ENCODE assay signal across 21 cellular contexts in the genomic region with DNA sequence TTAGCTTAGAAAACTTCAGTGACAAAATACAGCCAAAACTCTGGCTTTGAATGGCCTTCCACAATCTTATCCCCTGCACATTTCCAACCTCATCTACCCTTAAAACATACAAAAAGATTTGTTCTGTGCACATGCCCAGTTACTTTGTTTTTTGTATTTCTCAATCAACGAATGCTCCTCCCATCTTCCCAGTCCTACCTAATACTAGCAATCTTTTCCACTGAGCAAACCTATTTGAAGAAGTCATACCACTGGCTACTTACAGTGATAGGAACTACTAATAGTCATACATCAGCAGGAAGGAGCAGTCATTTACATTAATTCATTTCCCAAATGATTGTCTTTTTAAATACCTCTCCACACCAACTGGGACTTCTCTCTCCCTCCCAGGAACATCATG. TPM values are rescaled to one million over a fixed set of nuclear protein-coding genes. Genes with fewer than 3 reads are reported as not detected.
DNase-seq lines count a peak whose midpoint lies in the region; ATAC-seq, FAIRE-seq and TF ChIP-seq lines count a peak whose summit lies in the region.
"Had no signal": no experiment of that assay in that cellular context is flagged by ENCODE, and none has a peak within 500 bp of the region (broad histone marks: within the 10 kb centered on the region; RNA-seq: fewer than 3 reads in every experiment).

No MANE protein-coding gene starts in this region.

- H3K36me3 ChIP-seq in GM23248 (ENCODE audit: low read depth) (no peaks in the 10 kb centered on the region), GM12878 (ENCODE audit: control insufficient read depth in 2 of 2, insufficient read depth in 2 of 2, low read length in 1 of 2) (no peaks in the 10 kb centered on the region), psoas muscle (ENCODE audit: insufficient read depth in 1 of 2, low read depth in 1 of 2) (no peaks in the 10 kb centered on the region)
- H3K36me3 ChIP-seq: esophagus muscularis mucosa, MG63, tibial artery had no signal

- no peaks in the 10 kb centered on the region for H3K9me2 ChIP-seq in GM23248 (ENCODE audit: insufficient read depth)

- H3K4me3 Mint-ChIP-seq in activated CD4-positive, alpha-beta T cell treated with anti-CD3 and anti-CD28 coated beads, Interleukin-2, amount 10 ng/mL, durations not matched to agents 24 days and 14 days: no peak overlapping the region
- H3K4me3 Mint-ChIP-seq: activated naive CD4-positive, alpha-beta T cell treated with anti-CD3 and anti-CD28 coated beads, Interleukin-2, amount 50 U/mL, for 24 hours; T-helper 1 cell treated with Interleukin-12 subunit alpha and Interleukin-12 subunit beta and Interleukin-4 antibody, amounts not matched to agents 30 μg/mL and 1 μg/mL, for 36 hours had no signal

- peaks cover 19% of the 10 kb centered on the region for H3K4me1 Mint-ChIP-seq in activated CD4-positive, alpha-beta T cell treated with anti-CD3 and anti-CD28 coated beads, Interleukin-2, amount 10 ng/mL, durations not matched to agents 24 days and 14 days

- H3K27me3 Mint-ChIP-seq in activated CD4-positive, alpha-beta T cell treated with anti-CD3 and anti-CD28 coated beads, Interleukin-2, amount 10 ng/mL, durations not matched to agents 24 days and 14 days: no peaks in the 10 kb centered on the region
- H3K27me3 Mint-ChIP-seq: activated naive CD4-positive, alpha-beta T cell treated with anti-CD3 and anti-CD28 coated beads, Interleukin-2, amount 50 U/mL, for 24 hours had no signal

- peaks cover 41% of the 10 kb centered on the region for H3F3A ChIP-seq in GM23248 (ENCODE audit: insufficient read depth)

- no peak for TF ChIP-seq POLR2A in GM12878 (IDR thresholded peaks at IDR 0.05; ENCODE audit: low read depth, low read length)

- H4K20me1 ChIP-seq in GM23248 (ENCODE audit: insufficient read depth) (no peaks in the 10 kb centered on the region), GM12878 (ENCODE audit: control insufficient read depth, insufficient read depth) (no peaks in the 10 kb centered on the region)

- ATAC-seq in GM12878 (no peak), psoas muscle (no peak)
- ATAC-seq: right cardiac atrium, Right ventricle myocardium inferior had no signal

- TF ChIP-seq RAD21 in GM12878 (IDR thresholded peaks at IDR 0.05; ENCODE audit: insufficient read depth, low read depth, low read length): no peak

- TF ChIP-seq EP300 in GM12878 (IDR thresholded peaks at IDR 0.05; ENCODE audit: borderline replicate concordance in 1 of 2, control insufficient read depth in 1 of 2, low read depth in 2 of 2, low read length in 2 of 2): no peak

- SMC1A ChIA-PET in GM12878 (lab: Charles Lee; ENCODE audit: uncharacterized antibody, unreplicated experiment): no interaction called here

- intact Hi-C loops in GM12878 (cut with micrococcal nuclease; ENCODE audit: unreplicated experiment): no loop called here
- intact Hi-C loops in psoas muscle (cut with DNase I): no loop called here
- intact Hi-C loops in activated CD4-positive, alpha-beta T cell treated with anti-CD3 and anti-CD28 coated beads, Interleukin-2, amount 10 ng/mL, durations not matched to agents 24 days and 14 days (cut with micrococcal nuclease): no loop called here

- no peaks in the 10 kb centered on the region for H3K79me2 ChIP-seq in GM23248 (ENCODE audit: insufficient read depth)
- H3K79me2 ChIP-seq in GM12878 (ENCODE audit: control insufficient read depth, insufficient read depth, low read length): no peaks in the 10 kb centered on the region

- H3K27ac Mint-ChIP-seq in activated CD4-positive, alpha-beta T cell treated with anti-CD3 and anti-CD28 coated beads, Interleukin-2, amount 10 ng/mL, durations not matched to agents 24 days and 14 days: no peak overlapping the region
- H3K27ac Mint-ChIP-seq: activated naive CD4-positive, alpha-beta T cell treated with anti-CD3 and anti-CD28 coated beads, Interleukin-2, amount 50 U/mL, for 24 hours; T-helper 1 cell treated with Interleukin-12 subunit alpha and Interleukin-12 subunit beta and Interleukin-4 antibody, amounts not matched to agents 30 μg/mL and 1 μg/mL, for 36 hours had no signal

- H3K9me3 ChIP-seq in GM23248 (ENCODE audit: low read depth): no peaks in the 10 kb centered on the region
- H3K9me3 ChIP-seq in GM12878 (replicated peaks; ENCODE audit: control insufficient read depth, insufficient read depth, low read length): no peaks in the 10 kb centered on the region
- H3K9me3 ChIP-seq in psoas muscle: no peaks in the 10 kb centered on the region
- H3K9me3 ChIP-seq: esophagus muscularis mucosa, tibial artery had no signal

- POLR2A ChIA-PET in GM12878 (lab: Charles Lee): interaction anchor here (0.6 kb wide), 1 partner anchor 280 kb away, joined by 3 read pairs; no protein-coding TSS in a partner anchor

- DNase-seq in GM23248: peak; percentile 51
- DNase-seq in GM12878 (ENCODE audit: low read depth, low spot score): no peak
- DNase-seq in fibroblast of pulmonary artery (ENCODE audit: low read depth): peak; percentile 66
- no peak for DNase-seq in psoas muscle
- no peak for DNase-seq in activated CD4-positive, alpha-beta T cell treated with anti-CD3 and anti-CD28 coated beads, Interleukin-2, amount 10 ng/mL, durations not matched to agents 24 days and 14 days
- no peak for DNase-seq in OCI-M2 (lab: John Stamatoyannopoulos, UW; ENCODE audit: unreplicated experiment)
- DNase-seq in germinal center (ENCODE audit: low spot score): no peak
- DNase-seq in GOT3 (lab: John Stamatoyannopoulos, UW): no peak
- DNase-seq: activated CD4-positive, alpha-beta T cell treated with anti-CD3 and anti-CD28 coated beads for 1 hour; activated CD8-positive, alpha-beta memory T cell treated with anti-CD3 and anti-CD28 coated beads, Interleukin-2, amount 50 U/mL, for 4 hours; MG63; right cardiac atrium; stimulated activated CD4-positive, alpha-beta T cell treated with anti-CD3 and anti-CD28 coated beads, Interleukin-2, amount 100 ng/mL, for 24 hours; tibial artery had no signal

- RAD21 ChIA-PET in GM12878 (lab: Charles Lee; ENCODE audit: unreplicated experiment): no interaction called here

- no peaks in the 10 kb centered on the region for H3K27me3 ChIP-seq in GM23248 (replicated peaks; ENCODE audit: insufficient read depth)
- H3K27me3 ChIP-seq in GM12878 (replicated peaks in 1 of 2; ENCODE audit: control insufficient read depth in 2 of 2, insufficient read depth in 2 of 2, low read length in 1 of 2): no peaks in the 10 kb centered on the region
- no peaks in the 10 kb centered on the region for H3K27me3 ChIP-seq in psoas muscle (ENCODE audit: insufficient read depth in 3 of 3, low read length in 2 of 3)
- H3K27me3 ChIP-seq: esophagus muscularis mucosa, MG63, tibial artery had no signal

- no peak overlapping the region for H2AFZ ChIP-seq in GM23248
- no peak overlapping the region for H2AFZ ChIP-seq in GM12878 (ENCODE audit: control insufficient read depth, low read depth, low read length)

- CTCF ChIA-PET in GM12878 (lab: Yijun Ruan, JAX): no interaction called here

- no peak overlapping the region for H3K4me3 ChIP-seq in GM23248
- H3K4me3 ChIP-seq in GM12878: no peak overlapping the region
- H3K4me3 ChIP-seq in fibroblast of pulmonary artery (replicated peaks; ENCODE audit: low read depth, low read length): no peak overlapping the region
- no peak overlapping the region for H3K4me3 ChIP-seq in psoas muscle
- H3K4me3 ChIP-seq: esophagus muscularis mucosa, lung, MG63, tibial artery had no signal

- H3K4me1 ChIP-seq in GM23248 (ENCODE audit: insufficient read depth): peaks cover 58% of the 10 kb centered on the region
- H3K4me1 ChIP-seq in GM12878 (ENCODE audit: control insufficient read depth, insufficient read depth, low read length): peaks cover 4% of the 10 kb centered on the region; the same call in 1 of the 2 replicates
- peaks cover 56% of the 10 kb centered on the region for H3K4me1 ChIP-seq in psoas muscle

- H3K27ac ChIP-seq in GM23248 (no peak overlapping the region), GM12878 (ENCODE audit: control insufficient read depth, insufficient read depth) (no peak overlapping the region), psoas muscle (peak overlapping the region; percentile 26)
- H3K27ac ChIP-seq: tibial artery had no signal

- no peak for TF ChIP-seq CTCF in GM12878 (IDR thresholded peaks at IDR 0.05 in 2 of 3, conservative IDR thresholded peaks at IDR 0.05 in 1 of 3; ENCODE audit: control insufficient read depth in 2 of 3, extremely low read depth in 1 of 3, insufficient read depth in 1 of 3, low read depth in 3 of 3, low read length in 3 of 3)
- no peak for TF ChIP-seq CTCF in fibroblast of pulmonary artery (IDR thresholded peaks at IDR 0.05; ENCODE audit: low read length, missing control alignments)
- no peak for TF ChIP-seq CTCF in psoas muscle (IDR thresholded peaks at IDR 0.05)

- WGBS in GM23248 (ENCODE audit: low coverage in 1 of 2, low lambda C conversion rate in 2 of 2, missing lambda C conversion rate in 2 of 2), 2 experiments: 89 to 94% methylated on average over 1 of the region's 1 CpG
- WGBS in GM12878 (ENCODE audit: insufficient coverage, insufficient replicate concordance, low lambda C conversion rate, missing lambda C conversion rate): 25% methylated on average over 1 of the region's 1 CpG
- WGBS in psoas muscle, 3 donors: 82 to 100% (median 93%) methylated on average over 1 of the region's 1 CpG

- BruUV-seq in GM12878 (replicated peaks; lab: Mats Ljungman, UMichigan): no TSS peak

- in situ Hi-C loops in GM23248 (cut with MboI): no loop called here
- in situ Hi-C loops in GM12878 (cut with MboI): no loop called here

- FAIRE-seq in GM12878 (lab: Jason Lieb, UNC): peak; percentile 13
- FAIRE-seq: colon, D721Med had no signal

- H3K36me3 Mint-ChIP-seq in activated CD4-positive, alpha-beta T cell treated with anti-CD3 and anti-CD28 coated beads, Interleukin-2, amount 10 ng/mL, durations not matched to agents 24 days and 14 days (ENCODE audit: low read depth): no peaks in the 10 kb centered on the region

- no peak overlapping the region for H3K4me2 ChIP-seq in GM23248 (ENCODE audit: unreplicated experiment)
- no peak overlapping the region for H3K4me2 ChIP-seq in GM12878 (ENCODE audit: control insufficient read depth, insufficient read depth)

- no peak overlapping the region for H3K9ac ChIP-seq in GM23248
- no peak overlapping the region for H3K9ac ChIP-seq in GM12878 (ENCODE audit: control insufficient read depth, insufficient read depth, low read length)

- no peaks in the 10 kb centered on the region for H3K9me3 Mint-ChIP-seq in activated CD4-positive, alpha-beta T cell treated with anti-CD3 and anti-CD28 coated beads, Interleukin-2, amount 10 ng/mL, durations not matched to agents 24 days and 14 days
- H3K9me3 Mint-ChIP-seq: activated naive CD4-positive, alpha-beta T cell treated with anti-CD3 and anti-CD28 coated beads, Interleukin-2, amount 50 U/mL, for 24 hours had no signal

RNA-seq across cellular contexts. Expression of a gene that starts 2.5 kb away (rescaled TPM):
- total RNA-seq in GM23248 (2014; rRNA removed; shearing (Covaris generic)): 4.2 and 18.5 TPM in 2 replicates
- polyA plus RNA-seq in GM23248 (2016; fragmentation: Nextera tagmentation; extraction: Ambion mirVana) (4.0 and 6.8 TPM in 2 replicates), GM12878 (2011; rRNA removed) (10.3 and 10.5 TPM in 2 replicates), GM12878 (2014; fragmentation: Illumina TruSeq; extraction: Trizol) (5.6 and 8.8 TPM in 2 replicates), GM12878 (2014; fragmentation: Nextera tagmentation; extraction: Ambion mirVana) (1 to 10 TPM in 1 of 2 experiments, under 1 TPM in 1; 0.93 to 1.7 TPM), GM12878 (2014; rRNA removed) (3.9 and 4.7 TPM in 2 replicates), GM12878 (2016; fragmentation: Nextera tagmentation; extraction: Ambion mirVana) (1 to 10 TPM; 3.9 to 6.3 TPM), psoas muscle (10 to 100 TPM; 32.6 to 94.3 (median 65.9) TPM)
- 50.8 and 69.4 TPM in 2 replicates for total RNA-seq in GM12878 (2013; cell fraction: nucleolus; rRNA removed)
- total RNA-seq in GM12878 (2014; rRNA removed) (4.1 and 5.7 TPM in 2 replicates), GM12878 (2014; rRNA removed; fragmentation: Illumina TruSeq; extraction: Trizol) (4.9 and 5.4 TPM in 2 replicates), GM12878 (2021) (7.0 and 9.5 TPM in 2 replicates), psoas muscle (100 to 1,000 TPM in 2 of 4 donors, 10 to 100 TPM in 2; 47.7 to 216 (median 110) TPM)
- polyA plus RNA-seq in GM12878 (2011; ENCODE audit: low read depth): 2.0 TPM
- 6.2 and 7.0 TPM in 2 replicates for polyA plus RNA-seq in GM12878 (2011; cell fraction: cytosol; rRNA removed)
- 6.1 and 6.2 TPM in 2 replicates for polyA plus RNA-seq in GM12878 (2011; cell fraction: nucleus; rRNA removed)
- 2.4 and 2.8 TPM in 2 replicates for polyA plus RNA-seq in GM12878 (2012)
- 8.4 and 22.5 TPM in 2 replicates for polyA minus RNA-seq in GM12878 (2011; rRNA and poly(A)+ RNA removed)
- 5.5 and 6.3 TPM in 2 replicates for polyA minus RNA-seq in GM12878 (2011; cell fraction: cytosol; rRNA and poly(A)+ RNA removed)
- 5.1 and 7.4 TPM in 2 replicates for polyA minus RNA-seq in GM12878 (2011; cell fraction: nucleus; rRNA and poly(A)+ RNA removed)
- total RNA-seq in activated CD4-positive, alpha-beta T cell treated with anti-CD3 and anti-CD28 coated beads, Interleukin-2, amount 10 ng/mL, durations not matched to agents 24 days and 14 days: 7.3 and 7.8 TPM in 2 replicates

RNA-seq across cellular contexts. Expression of a gene that starts 52.6 kb away (rescaled TPM):
- total RNA-seq in GM23248 (2014; rRNA removed; shearing (Covaris generic)): 0.32 TPM in 1 of 2 replicates, not detected in the other
- polyA plus RNA-seq in GM23248 (2016; fragmentation: Nextera tagmentation; extraction: Ambion mirVana) (0.39 and 0.44 TPM in 2 replicates), GM12878 (2011; rRNA removed) (0.05 and 0.07 TPM in 2 replicates), GM12878 (2014; fragmentation: Illumina TruSeq; extraction: Trizol) (0.46 and 0.78 TPM in 2 replicates), GM12878 (2014; fragmentation: Nextera tagmentation; extraction: Ambion mirVana) (under 1 TPM; 0.11 to 0.35 TPM), GM12878 (2014; rRNA removed) (0.95 and 1.5 TPM in 2 replicates), GM12878 (2016; fragmentation: Nextera tagmentation; extraction: Ambion mirVana) (1 to 10 TPM; 1.3 to 2.0 TPM), psoas muscle (1,000 to 10,000 TPM in 1 of 3 donors, 100 to 1,000 TPM in 2; 318 to 1,157 (median 878) TPM)
- total RNA-seq in GM12878 (2013; cell fraction: nucleolus; rRNA removed): not detected in 2 replicates
- total RNA-seq in GM12878 (2014; rRNA removed) (0.54 and 0.56 TPM in 2 replicates), GM12878 (2014; rRNA removed; fragmentation: Illumina TruSeq; extraction: Trizol) (0.58 and 0.78 TPM in 2 replicates), GM12878 (2021) (0.66 and 0.67 TPM in 2 replicates), psoas muscle (1,000 to 10,000 TPM in 3 of 4 donors, 100 to 1,000 TPM in 1; 805 to 1,915 (median 1,417) TPM)
- not detected for polyA plus RNA-seq in GM12878 (2011; ENCODE audit: low read depth)
- polyA plus RNA-seq in GM12878 (2011; cell fraction: cytosol; rRNA removed): 0.07 and 0.10 TPM in 2 replicates
- 0.09 and 0.12 TPM in 2 replicates for polyA plus RNA-seq in GM12878 (2011; cell fraction: nucleus; rRNA removed)
- 0.19 and 0.45 TPM in 2 replicates for polyA plus RNA-seq in GM12878 (2012)
- polyA minus RNA-seq in GM12878 (2011; rRNA and poly(A)+ RNA removed): not detected in 2 replicates
- polyA minus RNA-seq in GM12878 (2011; cell fraction: cytosol; rRNA and poly(A)+ RNA removed): not detected in 2 replicates
- polyA minus RNA-seq in GM12878 (2011; cell fraction: nucleus; rRNA and poly(A)+ RNA removed): not detected in 2 replicates
- not detected in 2 replicates for total RNA-seq in activated CD4-positive, alpha-beta T cell treated with anti-CD3 and anti-CD28 coated beads, Interleukin-2, amount 10 ng/mL, durations not matched to agents 24 days and 14 days

Comparison
In these comparisons a context has a peak if more than half of its experiments do, and no peak if none do; other contexts are left out.
1. DNase-seq: peak in GM23248 (single experiment) and fibroblast of pulmonary artery (single experiment); none in GM12878 (single experiment), psoas muscle (0 of 2), activated CD4-positive, alpha-beta T cell treated with anti-CD3 and anti-CD28 coated beads, Interleukin-2, amount 10 ng/mL, durations not matched to agents 24 days and 14 days (single experiment), OCI-M2 (single experiment), germinal center (single experiment) and GOT3 (single experiment).
2. RNA of a gene that starts 52.6 kb away (total RNA-seq): 805 to 1,915 TPM in psoas muscle; 0.54 to 0.78 TPM in GM12878, 0.32 TPM in GM23248 and not detected in activated CD4-positive, alpha-beta T cell treated with anti-CD3 and anti-CD28 coated beads, Interleukin-2, amount 10 ng/mL, durations not matched to agents 24 days and 14 days; every median in the first group is over 100 times any median in the second.